18 cellular contexts compared by ENCODE assay signal in the genomic region with DNA sequence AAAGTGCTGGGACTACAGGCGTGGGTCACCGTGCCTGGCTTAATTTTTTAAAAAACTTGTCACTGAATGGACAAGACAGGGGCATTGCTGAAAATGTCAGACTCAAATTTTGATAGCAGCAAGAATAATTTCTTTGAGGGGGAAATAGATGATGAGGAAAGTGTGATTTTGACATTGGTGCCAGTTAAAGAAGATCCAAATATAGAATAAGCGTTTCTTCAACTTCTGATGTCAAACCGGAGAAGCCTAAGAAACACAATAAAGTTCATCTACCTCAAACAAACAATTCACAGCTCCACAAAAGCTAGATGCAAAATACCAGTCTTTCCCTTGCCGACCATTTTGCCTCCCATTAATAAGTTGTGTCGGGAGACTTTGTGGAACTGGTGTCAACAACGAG. TPM values are rescaled to one million over a fixed set of nuclear protein-coding genes. Genes with fewer than 3 reads are reported as not detected.
DNase-seq lines count a peak whose midpoint lies in the region; ATAC-seq and TF ChIP-seq lines count a peak whose summit lies in the region.
"Had no signal": no experiment of that assay in that cellular context is flagged by ENCODE, and none has a peak within 500 bp of the region (broad histone marks: within the 10 kb centered on the region; RNA-seq: fewer than 3 reads in every experiment).

No MANE protein-coding gene starts in this region.

- TF ChIP-seq CTCF in HEK293 (tag by site-specific recombination; IDR thresholded peaks at IDR 0.05), result no peak

- H3K4me1 ChIP-seq in BLaER1, result peaks cover 77% of the 10 kb centered on the region
- H3K4me1 ChIP-seq in HEK293 (ENCODE audit: control insufficient read depth, insufficient read depth, low read length), result peaks cover 3% of the 10 kb centered on the region
- H3K4me1 ChIP-seq: BE2C had no signal

- POLR2A ChIA-PET in HEK293 (lab: Yijun Ruan, JAX), result no interaction called here

- no peak overlapping the region for H3K9ac ChIP-seq in BLaER1

- no peaks in the 10 kb centered on the region for H4K20me1 ChIP-seq in BLaER1

- peak overlapping the region; percentile 89; the same call in 1 of the 2 replicates for H3K4me2 ChIP-seq in BLaER1

- no peak overlapping the region for H3K27ac ChIP-seq in BLaER1
- H3K27ac ChIP-seq in HEK293 (ENCODE audit: extremely low read depth, low read depth, low read length), result no peak overlapping the region
- H3K27ac ChIP-seq: C4-2B had no signal

- H3K4me3 ChIP-seq in BLaER1, result no peak overlapping the region
- no peak overlapping the region for H3K4me3 ChIP-seq in HEK293 (ENCODE audit: low read depth, low read length)
- H3K4me3 ChIP-seq: BLaER1 treated with 17β-estradiol and CSF1 and Interleukin-3, amounts not matched to agents 10 nM and 100 nM had no signal

- H3K27me3 ChIP-seq in BLaER1, result no peaks in the 10 kb centered on the region
- H3K27me3 ChIP-seq: BE2C; BLaER1 treated with 17β-estradiol and CSF1 and Interleukin-3, amounts not matched to agents 10 nM and 100 nM had no signal

- intact Hi-C loops in posterior vena cava (cut with DNase I), result no loop called here

- DNase-seq in posterior vena cava (ENCODE audit: low spot score), result peak; percentile 5
- no peak for DNase-seq in stimulated activated CD4-positive, alpha-beta T cell treated with anti-CD3 and anti-CD28 coated beads, Interleukin-4, amount 100 ng/mL, for 24 hours
- no peak for DNase-seq in activated CD4-positive, CD25-positive, alpha-beta regulatory T cell treated with anti-CD3 and anti-CD28 coated beads, Interleukin-2, amount 50 U/mL, for 72 hours
- DNase-seq: 8988T; ACHN; BE2C; Caco-2; Calu3; CD4-positive, alpha-beta T cell; CD8-positive, alpha-beta T cell; DMS79 treated with DMSO at 0.1 percent for 48 hours; GF-D8 had no signal

- H3K9me3 ChIP-seq in BLaER1 (peaks cover 10% of the 10 kb centered on the region; the same call in 1 of the 2 replicates), HEK293 (ENCODE audit: control insufficient read depth, insufficient read depth, low read depth, low read length) (no peaks in the 10 kb centered on the region)
- H3K9me3 ChIP-seq: BE2C had no signal

- CTCF ChIA-PET in HEK293 (lab: Yijun Ruan, JAX), result interaction anchor here (0.9 kb wide), 1 partner anchor 15 kb away, joined by 3 read pairs; no protein-coding TSS in a partner anchor

- H3K36me3 ChIP-seq in BLaER1 (peaks cover 19% of the 10 kb centered on the region; the same call in 1 of the 2 replicates), HEK293 (ENCODE audit: control insufficient read depth in 2 of 2, insufficient read depth in 1 of 2, low read length in 2 of 2) (no peaks in the 10 kb centered on the region)
- H3K36me3 ChIP-seq: BE2C had no signal

- ATAC-seq in GM19452 (IDR thresholded peaks at IDR 0.05; ENCODE audit: unreplicated experiment), result no peak
- ATAC-seq: CD8-positive, alpha-beta T cell had no signal

TF ChIP-seq in HEK293, 187 proteins besides CTCF, POLR2A, EP300 and RAD21:
- TF ChIP-seq MEIS1 (CRISPR knock-in tag; IDR thresholded peaks at IDR 0.05; ENCODE audit: borderline replicate concordance) (no peak), ZNF133 (tag by site-specific recombination; IDR thresholded peaks at IDR 0.05) (peak; percentile 96), SETDB1 (IDR thresholded peaks at IDR 0.05; ENCODE audit: insufficient read length, low read length) (peak; percentile 18)
- TF ChIP-seq, protein P1, sequence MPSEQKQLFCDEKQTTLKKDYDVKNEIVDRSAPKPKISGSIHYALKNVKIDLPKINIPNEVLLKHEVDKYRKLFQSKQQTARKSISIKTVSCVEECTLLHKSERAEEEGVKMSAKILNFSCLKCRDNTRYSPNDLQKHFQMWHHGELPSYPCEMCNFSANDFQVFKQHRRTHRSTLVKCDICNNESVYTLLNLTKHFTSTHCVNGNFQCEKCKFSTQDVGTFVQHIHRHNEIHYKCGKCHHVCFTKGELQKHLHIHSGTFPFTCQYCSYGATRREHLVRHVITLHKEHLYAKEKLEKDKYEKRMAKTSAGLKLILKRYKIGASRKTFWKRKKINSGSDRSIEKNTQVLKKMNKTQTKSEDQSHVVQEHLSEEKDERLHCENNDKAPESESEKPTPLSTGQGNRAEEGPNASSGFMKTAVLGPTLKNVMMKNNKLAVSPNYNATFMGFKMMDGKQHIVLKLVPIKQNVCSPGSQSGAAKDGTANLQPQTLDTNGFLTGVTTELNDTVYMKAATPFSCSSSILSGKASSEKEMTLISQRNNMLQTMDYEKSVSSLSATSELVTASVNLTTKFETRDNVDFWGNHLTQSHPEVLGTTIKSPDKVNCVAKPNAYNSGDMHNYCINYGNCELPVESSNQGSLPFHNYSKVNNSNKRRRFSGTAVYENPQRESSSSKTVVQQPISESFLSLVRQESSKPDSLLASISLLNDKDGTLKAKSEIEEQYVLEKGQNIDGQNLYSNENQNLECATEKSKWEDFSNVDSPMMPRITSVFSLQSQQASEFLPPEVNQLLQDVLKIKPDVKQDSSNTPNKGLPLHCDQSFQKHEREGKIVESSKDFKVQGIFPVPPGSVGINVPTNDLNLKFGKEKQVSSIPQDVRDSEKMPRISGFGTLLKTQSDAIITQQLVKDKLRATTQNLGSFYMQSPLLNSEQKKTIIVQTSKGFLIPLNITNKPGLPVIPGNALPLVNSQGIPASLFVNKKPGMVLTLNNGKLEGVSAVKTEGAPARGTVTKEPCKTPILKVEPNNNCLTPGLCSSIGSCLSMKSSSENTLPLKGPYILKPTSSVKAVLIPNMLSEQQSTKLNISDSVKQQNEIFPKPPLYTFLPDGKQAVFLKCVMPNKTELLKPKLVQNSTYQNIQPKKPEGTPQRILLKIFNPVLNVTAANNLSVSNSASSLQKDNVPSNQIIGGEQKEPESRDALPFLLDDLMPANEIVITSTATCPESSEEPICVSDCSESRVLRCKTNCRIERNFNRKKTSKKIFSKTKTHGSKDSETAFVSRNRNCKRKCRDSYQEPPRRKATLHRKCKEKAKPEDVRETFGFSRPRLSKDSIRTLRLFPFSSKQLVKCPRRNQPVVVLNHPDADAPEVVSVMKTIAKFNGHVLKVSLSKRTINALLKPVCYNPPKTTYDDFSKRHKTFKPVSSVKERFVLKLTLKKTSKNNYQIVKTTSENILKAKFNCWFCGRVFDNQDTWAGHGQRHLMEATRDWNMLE (tag by site-specific recombination; conservative IDR thresholded peaks at IDR 0.05; ENCODE audit: low read depth), result no peak
TF ChIP-seq in HEK293: peak in this region for 2.

RNA-seq across cellular contexts. Expression of gene MT1X, which starts 4.5 kb away (rescaled TPM):
- total RNA-seq in posterior vena cava, result 100 to 1,000 TPM; 459 to 753 TPM

RNA-seq across cellular contexts. Expression of gene MT1H, which starts 17.1 kb away (rescaled TPM):
- 1 to 10 TPM in 1 of 2 donors, not detected in 1; 2.0 TPM for total RNA-seq in posterior vena cava
- total RNA-seq: Caco-2; Calu3; CD4-positive, alpha-beta T cell; CD8-positive, alpha-beta T cell had no signal

RNA-seq across cellular contexts. Expression of gene MT1G, which starts 18.9 kb away (rescaled TPM):
- total RNA-seq in posterior vena cava, result 10 to 100 TPM; 14.0 to 26.7 TPM
- total RNA-seq: Caco-2; Calu3; CD4-positive, alpha-beta T cell; CD8-positive, alpha-beta T cell had no signal

RNA-seq across cellular contexts. Expression of gene MT1F, which starts 29.0 kb away (rescaled TPM):
- total RNA-seq in posterior vena cava, result 10 to 100 TPM in 1 of 2 donors, 1 to 10 TPM in 1; 9.1 to 10.6 TPM

RNA-seq across cellular contexts. Expression of gene MT1B, which starts 35.1 kb away (rescaled TPM):
- total RNA-seq in posterior vena cava, result not detected
- total RNA-seq: A673; Caco-2; Calu3; CD4-positive, alpha-beta T cell; CD8-positive, alpha-beta T cell had no signal
